27 cellular contexts compared by ENCODE assay signal in genomic region chrX:14043209-14043608, GRCh38.
"Had no signal": no experiment of that assay in that cellular context is flagged by ENCODE, and none has a peak within 500 bp of the region (broad histone marks: within the 10 kb centered on the region; RNA-seq: fewer than 3 reads in every experiment).

No MANE protein-coding gene starts in this region.

- H3K4me3 ChIP-seq: coronary artery, esophagus muscularis mucosa, gastroesophageal sphincter, heart left ventricle, hepatocyte, lower lobe of right lung, ovary, psoas muscle, skin epidermis, spleen, testis, tibial artery had no signal

- H3K4me1 ChIP-seq: esophagus muscularis mucosa, foreskin keratinocyte, gastroesophageal sphincter, heart left ventricle, lower lobe of right lung, psoas muscle, spleen, testis, tibial artery had no signal

- H3K79me2 ChIP-seq: hepatocyte had no signal

- H3K27ac ChIP-seq: coronary artery, esophagus muscularis mucosa, foreskin keratinocyte, gastroesophageal sphincter, heart left ventricle, hepatocyte, lower lobe of right lung, ovary, psoas muscle, skin epidermis, spleen, testis, tibial artery had no signal

- H3K36me3 ChIP-seq: esophagus muscularis mucosa, gastroesophageal sphincter, heart left ventricle, lower lobe of right lung, ovary, spleen, tibial artery had no signal

- H3K4me2 ChIP-seq: hepatocyte had no signal

- H2AFZ ChIP-seq: hepatocyte had no signal

- H3K27me3 ChIP-seq: esophagus muscularis mucosa, foreskin keratinocyte, gastroesophageal sphincter, hepatocyte, ovary, testis, tibial artery had no signal

- H3K9me3 ChIP-seq: esophagus muscularis mucosa, gastroesophageal sphincter, heart left ventricle, lower lobe of right lung, ovary, spleen, testis, tibial artery had no signal

- FAIRE-seq: endothelial cell of umbilical vein, islet of Langerhans had no signal

- ATAC-seq: foreskin keratinocyte; gastroesophageal sphincter; heart left ventricle; left ventricle myocardium superior; lower lobe of right lung; natural killer cell; psoas muscle; right cardiac atrium; stimulated activated memory B cell treated with anti-CD40 and anti-IgM and Interleukin-4, amounts not matched to agents 10 μg/mL and 1 μg/mL and 100 μg/mL, for 72 hours; stimulated activated naive CD8-positive, alpha-beta T cell treated with anti-CD3 and anti-CD28 coated beads, Interleukin-15, Interleukin-2, amounts not matched to agents 100 U/mL and 50 U/mL, for 24 hours had no signal

- DNase-seq: dermis blood vessel endothelial cell; effector memory CD4-positive, alpha-beta T cell; foreskin keratinocyte; heart left ventricle; kidney glomerular epithelial cell; left ventricle myocardium superior; lower lobe of right lung; natural killer cell; occipital lobe; ovary; posterior cingulate gyrus; psoas muscle; right cardiac atrium; spleen; stimulated activated CD4-positive, alpha-beta T cell treated with anti-CD3 and anti-CD28 coated beads, Interleukin-4, amount 100 ng/mL, for 4 hours; stimulated activated naive CD8-positive, alpha-beta T cell treated with anti-CD3 and anti-CD28 coated beads, Interleukin-15, Interleukin-2, amounts not matched to agents 100 U/mL and 50 U/mL, for 24 hours; substantia nigra; testis; tibial artery had no signal
